Comparison of ENCODE assay signal across 5 cellular contexts in genomic region chr10:45999955-46000354, GRCh38. TPM values are rescaled to one million over a fixed set of nuclear protein-coding genes. Genes with fewer than 3 reads are reported as not detected.
"Had no signal": no experiment of that assay in that cellular context is flagged by ENCODE, and none has a peak within 500 bp of the region (broad histone marks: within the 10 kb centered on the region; RNA-seq: fewer than 3 reads in every experiment).

No MANE protein-coding gene starts in this region.

RNA-seq across cellular contexts. Expression of gene MSMB, which starts 46.1 kb away (rescaled TPM):
- total RNA-seq: GM23248, H1, H4, H7, H9 had no signal
- polyA plus RNA-seq: GM23248, H1 had no signal
